Comparison of ENCODE assay signal across 18 cellular contexts in the genomic region with DNA sequence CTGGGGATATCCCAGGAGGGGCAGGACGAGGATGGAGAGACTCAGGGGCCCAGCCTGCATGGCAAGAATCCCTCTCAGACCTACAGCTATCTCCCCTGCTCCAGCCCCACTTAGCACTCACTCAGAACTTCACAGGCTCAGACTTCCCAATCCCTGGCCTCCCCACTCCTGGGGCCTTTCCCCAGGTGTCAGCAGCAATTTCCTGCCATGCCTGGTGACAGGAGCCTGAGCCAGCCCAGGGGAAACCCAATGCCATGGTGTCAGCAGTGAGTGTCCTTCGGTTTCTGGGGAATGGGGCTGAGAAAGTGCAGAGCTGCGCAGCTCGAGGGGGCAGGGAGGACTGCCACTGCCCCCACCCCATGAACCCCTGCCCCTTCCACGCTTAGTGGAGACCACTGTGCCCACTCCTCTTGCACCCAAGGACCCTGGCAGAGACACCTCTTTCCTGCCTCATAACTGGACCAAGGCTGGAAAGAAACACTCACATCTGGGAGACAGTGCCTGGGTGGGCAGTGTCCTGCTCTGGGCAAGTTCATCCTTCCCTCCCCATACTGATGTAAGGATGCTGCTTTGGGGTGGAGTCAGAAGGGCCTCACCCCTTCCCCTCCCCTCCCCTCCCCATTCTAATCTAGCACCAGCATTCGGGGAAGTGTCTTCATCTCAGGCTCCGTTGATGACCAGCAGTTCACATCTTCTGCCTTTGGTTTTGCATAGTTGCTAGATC. TPM values are rescaled to one million over a fixed set of nuclear protein-coding genes. Genes with fewer than 3 reads are reported as not detected.
DNase-seq lines count a peak whose midpoint lies in the region; FAIRE-seq and TF ChIP-seq lines count a peak whose summit lies in the region.
"Had no signal": no experiment of that assay in that cellular context is flagged by ENCODE, and none has a peak within 500 bp of the region (broad histone marks: within the 10 kb centered on the region; RNA-seq: fewer than 3 reads in every experiment).

No MANE protein-coding gene starts in this region.

- H3K9ac ChIP-seq in Karpas-422 (ENCODE audit: low read length) = peak overlapping the region; percentile 23
- no peak overlapping the region for H3K9ac ChIP-seq in SK-N-SH
- H3K9ac ChIP-seq in H1 (replicated peaks in 1 of 4; ENCODE audit: extremely low read depth in 1 of 4, low read depth in 3 of 4, low read length in 3 of 4) = no peak overlapping the region

- H3K9me3 Mint-ChIP-seq in immature natural killer cell = no peaks in the 10 kb centered on the region
- H3K9me3 Mint-ChIP-seq: CD4-positive, alpha-beta T cell had no signal

- H3K4me3 ChIP-seq in Karpas-422 (ENCODE audit: low read length) = no peak overlapping the region
- no peak overlapping the region for H3K4me3 ChIP-seq in SK-N-SH (ENCODE audit: low read depth in 2 of 2, low read length in 1 of 2)
- no peak overlapping the region for H3K4me3 ChIP-seq in H1 (ENCODE audit: extremely low read depth in 1 of 4, insufficient read depth in 2 of 4, low read depth in 3 of 4, low read length in 4 of 4)
- H3K4me3 ChIP-seq: HAP-1 had no signal

- CTCF ChIA-PET in SK-N-SH (lab: Yijun Ruan, JAX) (interaction anchor here (4.5 to 51.7 kb wide), 2 partner anchors 10 to 46 kb away, joined by 49 to 1768 read pairs; partner anchors contain the start of gene STRIP1), H1 (lab: Charles Lee; ENCODE audit: partially characterized antibody) (interaction anchor here (24.7 to 52.4 kb wide), 3 partner anchors 8 to 41 kb away, joined by 845 to 1450 read pairs (median 845); partner anchors contain the start of genes ALX3, STRIP1 and UBL4B)

- H2BK12ac ChIP-seq in H1 (ENCODE audit: low read depth, low read length) = no peak overlapping the region

- H4K91ac ChIP-seq in H1 (replicated peaks; ENCODE audit: insufficient read length, low read length) = no peak overlapping the region

- no peak overlapping the region for H2BK15ac ChIP-seq in H1 (ENCODE audit: low read length)

- H3K27ac Mint-ChIP-seq in immature natural killer cell = no peak overlapping the region
- H3K27ac Mint-ChIP-seq: CD4-positive, alpha-beta T cell had no signal

- TF ChIP-seq POLR2A in H1 (IDR thresholded peaks at IDR 0.05; ENCODE audit: control extremely low read depth in 1 of 2, low read depth in 2 of 2, low read length in 2 of 2) = no peak

- no peak for DNase-seq in Karpas-422
- DNase-seq in SK-N-SH = peak; percentile 65
- DNase-seq in H1 (ENCODE audit: low read depth in 1 of 2, low spot score in 2 of 2) = no peak
- no peak for DNase-seq in NCI-H2029 treated with DMSO at 0.1 percent for 48 hours (lab: John Stamatoyannopoulos, UW)
- no peak for DNase-seq in AML-193 (lab: John Stamatoyannopoulos, UW)
- DNase-seq in immature natural killer cell = no peak
- DNase-seq: ACHN; Caco-2; CD4-positive, alpha-beta T cell; GDM1; GOT3 had no signal

- H3K79me2 ChIP-seq in Karpas-422 (ENCODE audit: low read length) (no peaks in the 10 kb centered on the region), SK-N-SH (ENCODE audit: insufficient read depth) (no peaks in the 10 kb centered on the region), H1 (ENCODE audit: control insufficient read depth in 1 of 2, insufficient read depth in 2 of 2, low read length in 2 of 2) (no peaks in the 10 kb centered on the region)

- peak; percentile 81 to 90 for TF ChIP-seq EP300 in SK-N-SH (IDR thresholded peaks at IDR 0.05; ENCODE audit: borderline replicate concordance in 1 of 2, low read depth in 1 of 2, low read length in 1 of 2)
- TF ChIP-seq EP300 in H1 (IDR thresholded peaks at IDR 0.05; ENCODE audit: borderline replicate concordance in 1 of 2, low read depth in 2 of 2, low read length in 2 of 2) = no peak

- peaks cover 2 to 7% (median 5%) of the 10 kb centered on the region in 3 donors for H3K27me3 Mint-ChIP-seq in immature natural killer cell (ENCODE audit: low read depth in 3 of 3)

- no peak overlapping the region for H4K5ac ChIP-seq in H1 (ENCODE audit: insufficient read length, low read depth, low read length)

- peaks cover 63% of the 10 kb centered on the region for H3K4me1 ChIP-seq in Karpas-422 (ENCODE audit: low read length)
- H3K4me1 ChIP-seq in SK-N-SH (ENCODE audit: control insufficient read depth in 1 of 2, insufficient read depth in 2 of 2, low read depth in 1 of 2, low read length in 1 of 2) = peaks cover 4 to 75% of the 10 kb centered on the region in 2 experiments; a peak in 3 of 4 replicates
- no peaks in the 10 kb centered on the region for H3K4me1 ChIP-seq in H1 (replicated peaks in 1 of 4; ENCODE audit: control insufficient read depth in 3 of 4, insufficient read depth in 4 of 4, low read length in 3 of 4)
- H3K4me1 ChIP-seq: Caco-2, HAP-1 had no signal

- no peak overlapping the region for H2AK5ac ChIP-seq in H1 (ENCODE audit: low read depth, low read length)

- H3K9me2 ChIP-seq in Karpas-422 (replicated peaks; ENCODE audit: insufficient read depth, low read length) (no peaks in the 10 kb centered on the region), SK-N-SH (no peaks in the 10 kb centered on the region)

- no peaks in the 10 kb centered on the region for H3K36me3 Mint-ChIP-seq in immature natural killer cell

- H3K4me1 Mint-ChIP-seq in immature natural killer cell = no peaks in the 10 kb centered on the region

- H2BK20ac ChIP-seq in H1 (ENCODE audit: low read length) = no peak overlapping the region

- H2BK5ac ChIP-seq in H1 (ENCODE audit: low read depth, low read length) = no peak overlapping the region

- no peak for FAIRE-seq in H1 (lab: Jason Lieb, UNC)
- FAIRE-seq: A204.1, D721Med, GM12892, GM18507 had no signal

- H4K20me1 ChIP-seq in Karpas-422 (ENCODE audit: insufficient read depth, low read depth, low read length) (no peaks in the 10 kb centered on the region), SK-N-SH (ENCODE audit: insufficient read depth) (no peaks in the 10 kb centered on the region), H1 (replicated peaks in 1 of 2; ENCODE audit: control insufficient read depth in 1 of 2, insufficient read depth in 2 of 2, low read length in 2 of 2) (no peaks in the 10 kb centered on the region)

- H3K27ac ChIP-seq in Karpas-422 (ENCODE audit: low read length) (peak overlapping the region; percentile 47; the same call in 1 of the 2 replicates), SK-N-SH (ENCODE audit: low read depth in 2 of 2, low read length in 1 of 2) (peak overlapping the region in 1 of 2 experiments; percentile 94; a peak in 2 of 4 replicates), H1 (ENCODE audit: low read depth, low read length) (no peak overlapping the region)
- H3K27ac ChIP-seq: C4-2B had no signal

- POLR2A ChIA-PET in SK-N-SH (lab: Yijun Ruan, JAX) (no interaction called here), H1 (lab: Charles Lee; ENCODE audit: partially characterized antibody) (no interaction called here)

- no peak for TF ChIP-seq RAD21 in SK-N-SH (IDR thresholded peaks at IDR 0.05; ENCODE audit: low read length)
- no peak for TF ChIP-seq RAD21 in H1 (IDR thresholded peaks at IDR 0.05 in 1 of 2, conservative IDR thresholded peaks at IDR 0.05 in 1 of 2; ENCODE audit: low read depth in 2 of 2, low read length in 2 of 2)

- H3K56ac ChIP-seq in H1 (replicated peaks; ENCODE audit: insufficient read length, low read depth, low read length) = no peak overlapping the region

- no peak overlapping the region for H3K4me3 Mint-ChIP-seq in immature natural killer cell
- H3K4me3 Mint-ChIP-seq: CD4-positive, alpha-beta T cell had no signal

- H3K4me2 ChIP-seq in Karpas-422 (ENCODE audit: low read depth, low read length, poor library complexity, severe bottlenecking) (peak overlapping the region; percentile 0), SK-N-SH (peak overlapping the region; percentile 24; the same call in 1 of the 2 replicates), H1 (ENCODE audit: insufficient read depth in 1 of 2, low read depth in 2 of 2, low read length in 2 of 2) (no peak overlapping the region)

- no peak overlapping the region for H3K4ac ChIP-seq in H1 (replicated peaks; ENCODE audit: insufficient read length, low read depth, low read length)

- H3K36me3 ChIP-seq in Karpas-422 (ENCODE audit: insufficient read depth, low read length) (no peaks in the 10 kb centered on the region), SK-N-SH (replicated peaks in 1 of 2; ENCODE audit: control insufficient read depth in 1 of 2, insufficient read depth in 2 of 2, low read length in 1 of 2) (no peaks in the 10 kb centered on the region), H1 (ENCODE audit: control insufficient read depth in 2 of 4, insufficient read depth in 4 of 4, low read length in 3 of 4) (no peaks in the 10 kb centered on the region)
- H3K36me3 ChIP-seq: HAP-1 had no signal

- H3K14ac ChIP-seq in H1 (ENCODE audit: insufficient read length) = no peak overlapping the region

- H3K27me3 ChIP-seq in Karpas-422 (ENCODE audit: low read length) (no peaks in the 10 kb centered on the region), SK-N-SH (ENCODE audit: insufficient read depth) (no peaks in the 10 kb centered on the region), H1 (replicated peaks in 1 of 4; ENCODE audit: control insufficient read depth in 3 of 4, extremely low read depth in 1 of 4, insufficient read depth in 3 of 4, low read length in 3 of 4) (peaks cover 0 to 4% (median 0%) of the 10 kb centered on the region in 4 experiments; a peak in 2 of 7 replicates)

- no peak for TF ChIP-seq CTCF in SK-N-SH (IDR thresholded peaks at IDR 0.05)
- TF ChIP-seq CTCF in H1 (IDR thresholded peaks at IDR 0.05; ENCODE audit: control extremely low read depth in 1 of 3, insufficient read depth in 1 of 3, low read depth in 1 of 3, low read length in 3 of 3) = no peak

- H2AFZ ChIP-seq in Karpas-422 (ENCODE audit: low read length) (no peak overlapping the region), SK-N-SH (ENCODE audit: low read depth) (no peak overlapping the region), H1 (ENCODE audit: low read length) (no peak overlapping the region)

- H3K23me2 ChIP-seq in H1 (ENCODE audit: low read depth, low read length) = no peaks in the 10 kb centered on the region

- 47% methylated on average over 4 of the region's 7 CpGs for WGBS in SK-N-SH (ENCODE audit: low lambda C conversion rate)
- 69% methylated on average over 5 of the region's 7 CpGs; no CpG with 5 or more reads in 1 of the 2 experiments for WGBS in H1 (ENCODE audit: extremely low coverage in 1 of 2, insufficient coverage in 1 of 2, insufficient read length in 1 of 2, insufficient replicate concordance in 2 of 2, low coverage in 1 of 2, low lambda C conversion rate in 2 of 2, missing lambda C conversion rate in 1 of 2), 2 experiments

- H2BK120ac ChIP-seq in H1 (replicated peaks; ENCODE audit: low read depth, low read length) = no peak overlapping the region

- H3K23ac ChIP-seq in H1 (ENCODE audit: insufficient read length) = no peak overlapping the region

- H3F3A ChIP-seq in SK-N-SH (replicated peaks; ENCODE audit: insufficient read depth) = no peaks in the 10 kb centered on the region

- no peaks in the 10 kb centered on the region for H3K79me1 ChIP-seq in H1 (ENCODE audit: low read depth, low read length)

- H4K8ac ChIP-seq in H1 (ENCODE audit: extremely low read depth, insufficient read depth, low read length) = 0 out of 2 replicates have a peak overlapping the region, but pooled peaks have one; percentile 4

- no peaks in the 10 kb centered on the region for H3K9me3 ChIP-seq in Karpas-422 (ENCODE audit: low read length)
- no peaks in the 10 kb centered on the region for H3K9me3 ChIP-seq in SK-N-SH
- H3K9me3 ChIP-seq in H1 (ENCODE audit: insufficient read depth in 2 of 2, low read depth in 1 of 2, low read length in 1 of 2) = no peaks in the 10 kb centered on the region
- H3K9me3 ChIP-seq: Caco-2, HAP-1 had no signal

- no peak overlapping the region for H3K18ac ChIP-seq in H1 (ENCODE audit: extremely low read depth, low read length)

RNA-seq across cellular contexts. Expression of gene UBL4B, which starts 17.1 kb away (rescaled TPM):
- 0.19 and 0.47 TPM in 2 replicates for total RNA-seq in Karpas-422 (2014; rRNA removed; shearing (Covaris generic); ENCODE audit: low replicate concordance)
- polyA plus RNA-seq in SK-N-SH (2012; rRNA removed) = not detected in 2 replicates
- not detected in 2 replicates for polyA plus RNA-seq in SK-N-SH (2012; cell fraction: cytosol; rRNA removed)
- polyA plus RNA-seq in SK-N-SH (2012; cell fraction: nucleus; rRNA removed) = 0.06 TPM in 1 of 2 replicates, not detected in the other
- not detected in 2 replicates for total RNA-seq in H1 (2021; fragmentation: NEBNext Ultra II Directional; extraction: Animal tissue kit (Norgen Biotek cat#: 25700))
- polyA plus RNA-seq in H1 (2011; rRNA removed) = 0.06 and 0.11 TPM in 2 replicates
- polyA plus RNA-seq in H1 (2011; cell fraction: cytosol; rRNA removed) = 0.14 TPM
- 0.14 TPM for polyA plus RNA-seq in H1 (2011; cell fraction: nucleus; rRNA removed)
- not detected in 4 replicates for polyA plus RNA-seq in H1 (2012, experiment 1 of 2)
- polyA plus RNA-seq in H1 (2012, experiment 2 of 2) = not detected
- not detected for polyA plus RNA-seq in H1 (2013, experiment 1 of 2)
- polyA plus RNA-seq in H1 (2013, experiment 2 of 2) = not detected
- polyA minus RNA-seq in H1 (2011; rRNA and poly(A)+ RNA removed) = not detected in 2 replicates
- not detected for polyA minus RNA-seq in H1 (2011; cell fraction: cytosol; rRNA and poly(A)+ RNA removed)
- not detected for polyA minus RNA-seq in H1 (2011; cell fraction: nucleus; rRNA and poly(A)+ RNA removed)
- polyA plus RNA-seq in immature natural killer cell = not detected
- total RNA-seq: Caco-2; CD4-positive, alpha-beta T cell; HT-29 had no signal

RNA-seq across cellular contexts. Expression of gene ALX3, which starts 24.6 kb away (rescaled TPM):
- not detected in 2 replicates for total RNA-seq in Karpas-422 (2014; rRNA removed; shearing (Covaris generic); ENCODE audit: low replicate concordance)
- polyA plus RNA-seq in SK-N-SH (2012; rRNA removed) (not detected in 2 replicates), H1 (2011; rRNA removed) (0.06 and 0.20 TPM in 2 replicates), immature natural killer cell (not detected)
- polyA plus RNA-seq in SK-N-SH (2012; cell fraction: cytosol; rRNA removed) = not detected in 2 replicates
- not detected in 2 replicates for polyA plus RNA-seq in SK-N-SH (2012; cell fraction: nucleus; rRNA removed)
- total RNA-seq in H1 (2021; fragmentation: NEBNext Ultra II Directional; extraction: Animal tissue kit (Norgen Biotek cat#: 25700)) = not detected in 2 replicates
- polyA plus RNA-seq in H1 (2011; cell fraction: cytosol; rRNA removed) = 0.05 TPM
- not detected for polyA plus RNA-seq in H1 (2011; cell fraction: nucleus; rRNA removed)
- polyA plus RNA-seq in H1 (2012, experiment 1 of 2) = 0.10 to 0.12 TPM in 2 of 4 replicates, not detected in the others
- polyA plus RNA-seq in H1 (2012, experiment 2 of 2) = not detected
- 0.02 TPM for polyA plus RNA-seq in H1 (2013, experiment 1 of 2)
- polyA plus RNA-seq in H1 (2013, experiment 2 of 2) = 0.07 TPM
- polyA minus RNA-seq in H1 (2011; rRNA and poly(A)+ RNA removed) = not detected in 2 replicates
- not detected for polyA minus RNA-seq in H1 (2011; cell fraction: cytosol; rRNA and poly(A)+ RNA removed)
- not detected for polyA minus RNA-seq in H1 (2011; cell fraction: nucleus; rRNA and poly(A)+ RNA removed)
- total RNA-seq: Caco-2; CD4-positive, alpha-beta T cell; HT-29 had no signal

RNA-seq across cellular contexts. Expression of gene SLC6A17, which starts 55.2 kb away (rescaled TPM):
- total RNA-seq in Karpas-422 (2014; rRNA removed; shearing (Covaris generic); ENCODE audit: low replicate concordance) = not detected in 2 replicates
- polyA plus RNA-seq in SK-N-SH (2012; rRNA removed) = 0.62 and 0.67 TPM in 2 replicates
- 0.28 and 0.46 TPM in 2 replicates for polyA plus RNA-seq in SK-N-SH (2012; cell fraction: cytosol; rRNA removed)
- 2.0 and 2.1 TPM in 2 replicates for polyA plus RNA-seq in SK-N-SH (2012; cell fraction: nucleus; rRNA removed)
- total RNA-seq in H1 (2021; fragmentation: NEBNext Ultra II Directional; extraction: Animal tissue kit (Norgen Biotek cat#: 25700)) = 0.28 and 0.29 TPM in 2 replicates
- polyA plus RNA-seq in H1 (2011; rRNA removed) = 0.08 and 0.15 TPM in 2 replicates
- 0.10 TPM for polyA plus RNA-seq in H1 (2011; cell fraction: cytosol; rRNA removed)
- polyA plus RNA-seq in H1 (2011; cell fraction: nucleus; rRNA removed) = 1.3 TPM
- polyA plus RNA-seq in H1 (2012, experiment 1 of 2) = 0.24 to 0.34 TPM (median 0.26 TPM) in 4 replicates
- polyA plus RNA-seq in H1 (2012, experiment 2 of 2) = 0.63 TPM
- 0.16 TPM for polyA plus RNA-seq in H1 (2013, experiment 1 of 2)
- 0.17 TPM for polyA plus RNA-seq in H1 (2013, experiment 2 of 2)
- 0.16 and 1.2 TPM in 2 replicates for polyA minus RNA-seq in H1 (2011; rRNA and poly(A)+ RNA removed)
- polyA minus RNA-seq in H1 (2011; cell fraction: cytosol; rRNA and poly(A)+ RNA removed) = 0.88 TPM
- 1.6 TPM for polyA minus RNA-seq in H1 (2011; cell fraction: nucleus; rRNA and poly(A)+ RNA removed)
- polyA plus RNA-seq in immature natural killer cell = not detected
- total RNA-seq: Caco-2; CD4-positive, alpha-beta T cell; HT-29 had no signal

Comparison
In these comparisons a context has a peak if more than half of its experiments do, and no peak if none do; other contexts are left out.
1. H3K4me2 ChIP-seq: peak in Karpas-422 (single experiment) and SK-N-SH (single experiment); none in H1 (0 of 2).